In the genomic region with DNA sequence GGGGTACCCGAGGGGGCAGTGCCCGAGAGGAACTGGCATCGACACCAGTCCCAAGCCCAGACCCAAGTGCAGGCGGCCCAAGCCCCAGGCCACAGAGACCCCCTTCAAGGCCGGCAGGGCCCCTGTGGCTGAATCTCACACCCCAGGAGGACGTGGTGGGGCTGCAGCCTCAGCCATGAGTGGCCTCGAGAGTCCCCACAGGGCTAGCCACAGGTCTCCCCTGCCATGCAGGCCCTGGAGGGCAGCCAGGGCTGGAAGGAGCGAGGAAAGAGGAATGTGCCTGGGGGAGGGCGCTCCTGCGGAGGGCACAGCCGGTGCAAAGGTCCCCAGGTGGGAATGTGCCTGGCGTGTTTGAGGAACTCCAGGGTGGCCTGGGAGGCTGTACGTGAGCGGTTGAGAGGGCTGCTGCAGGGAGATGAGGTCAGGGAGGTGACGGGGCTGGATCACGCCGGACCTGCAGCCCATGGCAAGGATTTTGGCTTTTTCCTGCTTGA, we compare ENCODE assay signal across 1 cellular context.
TF ChIP-seq lines count a peak whose summit lies in the region.

No MANE protein-coding gene starts in this region.

TF ChIP-seq in HepG2, 621 proteins besides CTCF, POLR2A, EP300 and RAD21 (continued from another document and continues in another):
- TF ChIP-seq, protein P1, sequence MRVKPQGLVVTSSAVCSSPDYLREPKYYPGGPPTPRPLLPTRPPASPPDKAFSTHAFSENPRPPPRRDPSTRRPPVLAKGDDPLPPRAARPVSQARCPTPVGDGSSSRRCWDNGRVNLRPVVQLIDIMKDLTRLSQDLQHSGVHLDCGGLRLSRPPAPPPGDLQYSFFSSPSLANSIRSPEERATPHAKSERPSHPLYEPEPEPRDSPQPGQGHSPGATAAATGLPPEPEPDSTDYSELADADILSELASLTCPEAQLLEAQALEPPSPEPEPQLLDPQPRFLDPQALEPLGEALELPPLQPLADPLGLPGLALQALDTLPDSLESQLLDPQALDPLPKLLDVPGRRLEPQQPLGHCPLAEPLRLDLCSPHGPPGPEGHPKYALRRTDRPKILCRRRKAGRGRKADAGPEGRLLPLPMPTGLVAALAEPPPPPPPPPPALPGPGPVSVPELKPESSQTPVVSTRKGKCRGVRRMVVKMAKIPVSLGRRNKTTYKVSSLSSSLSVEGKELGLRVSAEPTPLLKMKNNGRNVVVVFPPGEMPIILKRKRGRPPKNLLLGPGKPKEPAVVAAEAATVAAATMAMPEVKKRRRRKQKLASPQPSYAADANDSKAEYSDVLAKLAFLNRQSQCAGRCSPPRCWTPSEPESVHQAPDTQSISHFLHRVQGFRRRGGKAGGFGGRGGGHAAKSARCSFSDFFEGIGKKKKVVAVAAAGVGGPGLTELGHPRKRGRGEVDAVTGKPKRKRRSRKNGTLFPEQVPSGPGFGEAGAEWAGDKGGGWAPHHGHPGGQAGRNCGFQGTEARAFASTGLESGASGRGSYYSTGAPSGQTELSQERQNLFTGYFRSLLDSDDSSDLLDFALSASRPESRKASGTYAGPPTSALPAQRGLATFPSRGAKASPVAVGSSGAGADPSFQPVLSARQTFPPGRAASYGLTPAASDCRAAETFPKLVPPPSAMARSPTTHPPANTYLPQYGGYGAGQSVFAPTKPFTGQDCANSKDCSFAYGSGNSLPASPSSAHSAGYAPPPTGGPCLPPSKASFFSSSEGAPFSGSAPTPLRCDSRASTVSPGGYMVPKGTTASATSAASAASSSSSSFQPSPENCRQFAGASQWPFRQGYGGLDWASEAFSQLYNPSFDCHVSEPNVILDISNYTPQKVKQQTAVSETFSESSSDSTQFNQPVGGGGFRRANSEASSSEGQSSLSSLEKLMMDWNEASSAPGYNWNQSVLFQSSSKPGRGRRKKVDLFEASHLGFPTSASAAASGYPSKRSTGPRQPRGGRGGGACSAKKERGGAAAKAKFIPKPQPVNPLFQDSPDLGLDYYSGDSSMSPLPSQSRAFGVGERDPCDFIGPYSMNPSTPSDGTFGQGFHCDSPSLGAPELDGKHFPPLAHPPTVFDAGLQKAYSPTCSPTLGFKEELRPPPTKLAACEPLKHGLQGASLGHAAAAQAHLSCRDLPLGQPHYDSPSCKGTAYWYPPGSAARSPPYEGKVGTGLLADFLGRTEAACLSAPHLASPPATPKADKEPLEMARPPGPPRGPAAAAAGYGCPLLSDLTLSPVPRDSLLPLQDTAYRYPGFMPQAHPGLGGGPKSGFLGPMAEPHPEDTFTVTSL (CRISPR knock-in tag; IDR thresholded peaks at IDR 0.05; ENCODE audit: borderline replicate concordance) = no peak
- TF ChIP-seq ARID2 (CRISPR knock-in tag; IDR thresholded peaks at IDR 0.05; ENCODE audit: borderline replicate concordance) (no peak), ZNF614 (CRISPR knock-in tag; IDR thresholded peaks at IDR 0.05; ENCODE audit: borderline replicate concordance) (peak; percentile 90; the same call in 1 of the 2 replicates), ZNF468 (CRISPR knock-in tag; IDR thresholded peaks at IDR 0.05) (no peak), ZNF83 (CRISPR knock-in tag; IDR thresholded peaks at IDR 0.05; ENCODE audit: borderline replicate concordance) (no peak), ZNF839 (CRISPR knock-in tag; IDR thresholded peaks at IDR 0.05; ENCODE audit: borderline replicate concordance) (no peak), MTA1 (CRISPR knock-in tag; IDR thresholded peaks at IDR 0.05; ENCODE audit: borderline replicate concordance) (peak; percentile 89; the same call in 1 of the 2 replicates), ELF4 (CRISPR knock-in tag; IDR thresholded peaks at IDR 0.05; ENCODE audit: borderline replicate concordance) (no peak), RXRA (CRISPR knock-in tag; IDR thresholded peaks at IDR 0.05) (peak; percentile 81), KAT8 (CRISPR knock-in tag; IDR thresholded peaks at IDR 0.05) (no peak), ZNF7 (CRISPR knock-in tag; IDR thresholded peaks at IDR 0.05) (no peak), ZNF547 (CRISPR knock-in tag; IDR thresholded peaks at IDR 0.05) (0 out of 2 replicates have a peak, but pooled peaks have one; percentile 27), ZNF124 (CRISPR knock-in tag; IDR thresholded peaks at IDR 0.05) (no peak), ETV5 (CRISPR knock-in tag; IDR thresholded peaks at IDR 0.05; ENCODE audit: borderline replicate concordance) (peak; percentile 29; the same call in 1 of the 2 replicates), TEAD3 (CRISPR knock-in tag; optimal IDR thresholded peaks at IDR 0.05; ENCODE audit: borderline replicate concordance) (peak; percentile 95), KDM5B (CRISPR knock-in tag; IDR thresholded peaks at IDR 0.05; ENCODE audit: borderline replicate concordance) (no peak; the same call in 1 of the 2 replicates), HOXA7 (CRISPR knock-in tag; IDR thresholded peaks at IDR 0.05) (no peak), CEBPB (IDR thresholded peaks at IDR 0.05; ENCODE audit: borderline replicate concordance, low read depth, low read length) (no peak), ZNF552 (CRISPR knock-in tag; IDR thresholded peaks at IDR 0.05; ENCODE audit: borderline replicate concordance) (no peak), CCAR2 (optimal IDR thresholded peaks at IDR 0.05; ENCODE audit: low read depth, low read length) (no peak), NCOA2 (CRISPR knock-in tag; IDR thresholded peaks at IDR 0.05) (peak; percentile 31; the same call in 1 of the 2 replicates), RFX1 (IDR thresholded peaks at IDR 0.05) (no peak), ZNF337 (CRISPR knock-in tag; IDR thresholded peaks at IDR 0.05; ENCODE audit: borderline replicate concordance, low read depth) (no peak), PHF8 (CRISPR knock-in tag; IDR thresholded peaks at IDR 0.05) (no peak), ZNF660 (CRISPR knock-in tag; IDR thresholded peaks at IDR 0.05; ENCODE audit: borderline replicate concordance, low read depth) (no peak), ZNF616 (CRISPR knock-in tag; IDR thresholded peaks at IDR 0.05; ENCODE audit: low read depth) (no peak)
- TF ChIP-seq, protein P2, sequence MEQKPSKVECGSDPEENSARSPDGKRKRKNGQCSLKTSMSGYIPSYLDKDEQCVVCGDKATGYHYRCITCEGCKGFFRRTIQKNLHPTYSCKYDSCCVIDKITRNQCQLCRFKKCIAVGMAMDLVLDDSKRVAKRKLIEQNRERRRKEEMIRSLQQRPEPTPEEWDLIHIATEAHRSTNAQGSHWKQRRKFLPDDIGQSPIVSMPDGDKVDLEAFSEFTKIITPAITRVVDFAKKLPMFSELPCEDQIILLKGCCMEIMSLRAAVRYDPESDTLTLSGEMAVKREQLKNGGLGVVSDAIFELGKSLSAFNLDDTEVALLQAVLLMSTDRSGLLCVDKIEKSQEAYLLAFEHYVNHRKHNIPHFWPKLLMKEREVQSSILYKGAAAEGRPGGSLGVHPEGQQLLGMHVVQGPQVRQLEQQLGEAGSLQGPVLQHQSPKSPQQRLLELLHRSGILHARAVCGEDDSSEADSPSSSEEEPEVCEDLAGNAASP (CRISPR knock-in tag; IDR thresholded peaks at IDR 0.05; ENCODE audit: borderline replicate concordance) = peak; percentile 51; the same call in 1 of the 2 replicates
- TF ChIP-seq, protein P3, sequence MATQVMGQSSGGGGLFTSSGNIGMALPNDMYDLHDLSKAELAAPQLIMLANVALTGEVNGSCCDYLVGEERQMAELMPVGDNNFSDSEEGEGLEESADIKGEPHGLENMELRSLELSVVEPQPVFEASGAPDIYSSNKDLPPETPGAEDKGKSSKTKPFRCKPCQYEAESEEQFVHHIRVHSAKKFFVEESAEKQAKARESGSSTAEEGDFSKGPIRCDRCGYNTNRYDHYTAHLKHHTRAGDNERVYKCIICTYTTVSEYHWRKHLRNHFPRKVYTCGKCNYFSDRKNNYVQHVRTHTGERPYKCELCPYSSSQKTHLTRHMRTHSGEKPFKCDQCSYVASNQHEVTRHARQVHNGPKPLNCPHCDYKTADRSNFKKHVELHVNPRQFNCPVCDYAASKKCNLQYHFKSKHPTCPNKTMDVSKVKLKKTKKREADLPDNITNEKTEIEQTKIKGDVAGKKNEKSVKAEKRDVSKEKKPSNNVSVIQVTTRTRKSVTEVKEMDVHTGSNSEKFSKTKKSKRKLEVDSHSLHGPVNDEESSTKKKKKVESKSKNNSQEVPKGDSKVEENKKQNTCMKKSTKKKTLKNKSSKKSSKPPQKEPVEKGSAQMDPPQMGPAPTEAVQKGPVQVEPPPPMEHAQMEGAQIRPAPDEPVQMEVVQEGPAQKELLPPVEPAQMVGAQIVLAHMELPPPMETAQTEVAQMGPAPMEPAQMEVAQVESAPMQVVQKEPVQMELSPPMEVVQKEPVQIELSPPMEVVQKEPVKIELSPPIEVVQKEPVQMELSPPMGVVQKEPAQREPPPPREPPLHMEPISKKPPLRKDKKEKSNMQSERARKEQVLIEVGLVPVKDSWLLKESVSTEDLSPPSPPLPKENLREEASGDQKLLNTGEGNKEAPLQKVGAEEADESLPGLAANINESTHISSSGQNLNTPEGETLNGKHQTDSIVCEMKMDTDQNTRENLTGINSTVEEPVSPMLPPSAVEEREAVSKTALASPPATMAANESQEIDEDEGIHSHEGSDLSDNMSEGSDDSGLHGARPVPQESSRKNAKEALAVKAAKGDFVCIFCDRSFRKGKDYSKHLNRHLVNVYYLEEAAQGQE (IDR thresholded peaks at IDR 0.05; ENCODE audit: borderline replicate concordance in 1 of 2, low read depth in 1 of 2, low read length in 2 of 2) = no peak
- TF ChIP-seq, protein P4, sequence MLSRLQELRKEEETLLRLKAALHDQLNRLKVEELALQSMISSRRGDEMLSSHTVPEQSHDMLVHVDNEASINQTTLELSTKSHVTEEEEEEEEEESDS (CRISPR knock-in tag; IDR thresholded peaks at IDR 0.05; ENCODE audit: borderline replicate concordance) = no peak
- TF ChIP-seq, protein P5, sequence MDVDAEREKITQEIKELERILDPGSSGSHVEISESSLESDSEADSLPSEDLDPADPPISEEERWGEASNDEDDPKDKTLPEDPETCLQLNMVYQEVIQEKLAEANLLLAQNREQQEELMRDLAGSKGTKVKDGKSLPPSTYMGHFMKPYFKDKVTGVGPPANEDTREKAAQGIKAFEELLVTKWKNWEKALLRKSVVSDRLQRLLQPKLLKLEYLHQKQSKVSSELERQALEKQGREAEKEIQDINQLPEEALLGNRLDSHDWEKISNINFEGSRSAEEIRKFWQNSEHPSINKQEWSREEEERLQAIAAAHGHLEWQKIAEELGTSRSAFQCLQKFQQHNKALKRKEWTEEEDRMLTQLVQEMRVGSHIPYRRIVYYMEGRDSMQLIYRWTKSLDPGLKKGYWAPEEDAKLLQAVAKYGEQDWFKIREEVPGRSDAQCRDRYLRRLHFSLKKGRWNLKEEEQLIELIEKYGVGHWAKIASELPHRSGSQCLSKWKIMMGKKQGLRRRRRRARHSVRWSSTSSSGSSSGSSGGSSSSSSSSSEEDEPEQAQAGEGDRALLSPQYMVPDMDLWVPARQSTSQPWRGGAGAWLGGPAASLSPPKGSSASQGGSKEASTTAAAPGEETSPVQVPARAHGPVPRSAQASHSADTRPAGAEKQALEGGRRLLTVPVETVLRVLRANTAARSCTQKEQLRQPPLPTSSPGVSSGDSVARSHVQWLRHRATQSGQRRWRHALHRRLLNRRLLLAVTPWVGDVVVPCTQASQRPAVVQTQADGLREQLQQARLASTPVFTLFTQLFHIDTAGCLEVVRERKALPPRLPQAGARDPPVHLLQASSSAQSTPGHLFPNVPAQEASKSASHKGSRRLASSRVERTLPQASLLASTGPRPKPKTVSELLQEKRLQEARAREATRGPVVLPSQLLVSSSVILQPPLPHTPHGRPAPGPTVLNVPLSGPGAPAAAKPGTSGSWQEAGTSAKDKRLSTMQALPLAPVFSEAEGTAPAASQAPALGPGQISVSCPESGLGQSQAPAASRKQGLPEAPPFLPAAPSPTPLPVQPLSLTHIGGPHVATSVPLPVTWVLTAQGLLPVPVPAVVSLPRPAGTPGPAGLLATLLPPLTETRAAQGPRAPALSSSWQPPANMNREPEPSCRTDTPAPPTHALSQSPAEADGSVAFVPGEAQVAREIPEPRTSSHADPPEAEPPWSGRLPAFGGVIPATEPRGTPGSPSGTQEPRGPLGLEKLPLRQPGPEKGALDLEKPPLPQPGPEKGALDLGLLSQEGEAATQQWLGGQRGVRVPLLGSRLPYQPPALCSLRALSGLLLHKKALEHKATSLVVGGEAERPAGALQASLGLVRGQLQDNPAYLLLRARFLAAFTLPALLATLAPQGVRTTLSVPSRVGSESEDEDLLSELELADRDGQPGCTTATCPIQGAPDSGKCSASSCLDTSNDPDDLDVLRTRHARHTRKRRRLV (CRISPR knock-in tag; IDR thresholded peaks at IDR 0.05) = no peak
- TF ChIP-seq, protein P6, sequence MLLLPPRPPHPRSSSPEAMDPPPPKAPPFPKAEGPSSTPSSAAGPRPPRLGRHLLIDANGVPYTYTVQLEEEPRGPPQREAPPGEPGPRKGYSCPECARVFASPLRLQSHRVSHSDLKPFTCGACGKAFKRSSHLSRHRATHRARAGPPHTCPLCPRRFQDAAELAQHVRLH (CRISPR knock-in tag; IDR thresholded peaks at IDR 0.05; ENCODE audit: borderline replicate concordance, low read depth) = no peak; the same call in 1 of the 2 replicates
- TF ChIP-seq, protein P7, sequence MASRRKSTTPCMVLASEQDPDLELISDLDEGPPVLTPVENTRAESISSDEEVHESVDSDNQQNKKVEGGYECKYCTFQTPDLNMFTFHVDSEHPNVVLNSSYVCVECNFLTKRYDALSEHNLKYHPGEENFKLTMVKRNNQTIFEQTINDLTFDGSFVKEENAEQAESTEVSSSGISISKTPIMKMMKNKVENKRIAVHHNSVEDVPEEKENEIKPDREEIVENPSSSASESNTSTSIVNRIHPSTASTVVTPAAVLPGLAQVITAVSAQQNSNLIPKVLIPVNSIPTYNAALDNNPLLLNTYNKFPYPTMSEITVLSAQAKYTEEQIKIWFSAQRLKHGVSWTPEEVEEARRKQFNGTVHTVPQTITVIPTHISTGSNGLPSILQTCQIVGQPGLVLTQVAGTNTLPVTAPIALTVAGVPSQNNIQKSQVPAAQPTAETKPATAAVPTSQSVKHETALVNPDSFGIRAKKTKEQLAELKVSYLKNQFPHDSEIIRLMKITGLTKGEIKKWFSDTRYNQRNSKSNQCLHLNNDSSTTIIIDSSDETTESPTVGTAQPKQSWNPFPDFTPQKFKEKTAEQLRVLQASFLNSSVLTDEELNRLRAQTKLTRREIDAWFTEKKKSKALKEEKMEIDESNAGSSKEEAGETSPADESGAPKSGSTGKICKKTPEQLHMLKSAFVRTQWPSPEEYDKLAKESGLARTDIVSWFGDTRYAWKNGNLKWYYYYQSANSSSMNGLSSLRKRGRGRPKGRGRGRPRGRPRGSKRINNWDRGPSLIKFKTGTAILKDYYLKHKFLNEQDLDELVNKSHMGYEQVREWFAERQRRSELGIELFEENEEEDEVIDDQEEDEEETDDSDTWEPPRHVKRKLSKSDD (CRISPR knock-in tag; IDR thresholded peaks at IDR 0.05; ENCODE audit: low read depth) = no peak
- TF ChIP-seq, protein P8, sequence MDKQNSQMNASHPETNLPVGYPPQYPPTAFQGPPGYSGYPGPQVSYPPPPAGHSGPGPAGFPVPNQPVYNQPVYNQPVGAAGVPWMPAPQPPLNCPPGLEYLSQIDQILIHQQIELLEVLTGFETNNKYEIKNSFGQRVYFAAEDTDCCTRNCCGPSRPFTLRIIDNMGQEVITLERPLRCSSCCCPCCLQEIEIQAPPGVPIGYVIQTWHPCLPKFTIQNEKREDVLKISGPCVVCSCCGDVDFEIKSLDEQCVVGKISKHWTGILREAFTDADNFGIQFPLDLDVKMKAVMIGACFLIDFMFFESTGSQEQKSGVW (CRISPR knock-in tag; IDR thresholded peaks at IDR 0.05; ENCODE audit: borderline replicate concordance) = no peak
- TF ChIP-seq, protein P9, sequence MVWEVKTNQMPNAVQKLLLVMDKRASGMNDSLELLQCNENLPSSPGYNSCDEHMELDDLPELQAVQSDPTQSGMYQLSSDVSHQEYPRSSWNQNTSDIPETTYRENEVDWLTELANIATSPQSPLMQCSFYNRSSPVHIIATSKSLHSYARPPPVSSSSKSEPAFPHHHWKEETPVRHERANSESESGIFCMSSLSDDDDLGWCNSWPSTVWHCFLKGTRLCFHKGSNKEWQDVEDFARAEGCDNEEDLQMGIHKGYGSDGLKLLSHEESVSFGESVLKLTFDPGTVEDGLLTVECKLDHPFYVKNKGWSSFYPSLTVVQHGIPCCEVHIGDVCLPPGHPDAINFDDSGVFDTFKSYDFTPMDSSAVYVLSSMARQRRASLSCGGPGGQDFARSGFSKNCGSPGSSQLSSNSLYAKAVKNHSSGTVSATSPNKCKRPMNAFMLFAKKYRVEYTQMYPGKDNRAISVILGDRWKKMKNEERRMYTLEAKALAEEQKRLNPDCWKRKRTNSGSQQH (CRISPR knock-in tag; IDR thresholded peaks at IDR 0.05; ENCODE audit: low read depth) = no peak
